ENCODE assay signal across 1 cellular context in the genomic region with DNA sequence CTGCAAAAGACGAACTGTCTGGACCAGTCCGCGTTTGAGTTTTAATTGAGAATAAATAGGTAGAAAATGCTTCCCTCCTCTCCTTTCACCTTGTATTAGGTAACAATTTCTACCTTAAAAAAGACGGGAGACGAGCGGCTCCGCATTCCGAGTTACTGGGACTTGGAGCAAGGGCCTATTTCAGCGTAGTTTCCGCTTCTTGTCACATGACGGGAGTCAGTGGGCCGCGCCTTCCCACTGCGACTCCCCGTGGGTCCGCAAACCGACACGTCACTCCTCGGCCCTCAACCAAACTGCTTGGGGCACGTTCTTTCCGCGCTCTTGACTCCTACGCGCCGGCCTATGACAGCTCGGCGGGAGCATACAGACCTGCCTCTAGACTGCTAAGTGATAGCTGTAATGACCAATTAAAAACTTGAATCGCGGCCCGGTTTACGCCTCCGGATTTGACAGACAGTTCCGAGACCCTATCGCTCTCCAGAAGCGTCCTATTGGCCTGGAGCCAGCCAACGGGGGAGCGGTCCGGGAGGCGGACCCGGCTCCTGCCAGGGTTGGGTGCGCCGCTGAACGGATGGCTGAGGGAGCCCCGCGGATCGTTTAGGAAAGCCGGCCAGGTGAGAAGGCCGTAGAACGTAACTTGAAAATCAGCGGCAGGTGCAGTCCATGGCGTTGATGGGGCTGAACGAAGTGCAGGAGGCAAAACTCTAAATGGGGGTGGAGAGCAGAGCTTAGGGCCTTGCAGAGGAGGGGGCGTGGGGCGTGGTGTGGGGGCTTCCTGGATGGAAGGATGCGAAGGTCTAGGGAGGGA.
TF ChIP-seq lines count a peak whose summit lies in the region.

A gene (plus strand): TSS at position 548 of the 808 bp plus-strand sequence. CDS start 3,064 bp downstream, outside the sequence.

TF ChIP-seq in K562, 482 proteins besides CTCF, POLR2A, EP300 and RAD21 (continued from another document and continues in another):
- TF ChIP-seq, protein P1, sequence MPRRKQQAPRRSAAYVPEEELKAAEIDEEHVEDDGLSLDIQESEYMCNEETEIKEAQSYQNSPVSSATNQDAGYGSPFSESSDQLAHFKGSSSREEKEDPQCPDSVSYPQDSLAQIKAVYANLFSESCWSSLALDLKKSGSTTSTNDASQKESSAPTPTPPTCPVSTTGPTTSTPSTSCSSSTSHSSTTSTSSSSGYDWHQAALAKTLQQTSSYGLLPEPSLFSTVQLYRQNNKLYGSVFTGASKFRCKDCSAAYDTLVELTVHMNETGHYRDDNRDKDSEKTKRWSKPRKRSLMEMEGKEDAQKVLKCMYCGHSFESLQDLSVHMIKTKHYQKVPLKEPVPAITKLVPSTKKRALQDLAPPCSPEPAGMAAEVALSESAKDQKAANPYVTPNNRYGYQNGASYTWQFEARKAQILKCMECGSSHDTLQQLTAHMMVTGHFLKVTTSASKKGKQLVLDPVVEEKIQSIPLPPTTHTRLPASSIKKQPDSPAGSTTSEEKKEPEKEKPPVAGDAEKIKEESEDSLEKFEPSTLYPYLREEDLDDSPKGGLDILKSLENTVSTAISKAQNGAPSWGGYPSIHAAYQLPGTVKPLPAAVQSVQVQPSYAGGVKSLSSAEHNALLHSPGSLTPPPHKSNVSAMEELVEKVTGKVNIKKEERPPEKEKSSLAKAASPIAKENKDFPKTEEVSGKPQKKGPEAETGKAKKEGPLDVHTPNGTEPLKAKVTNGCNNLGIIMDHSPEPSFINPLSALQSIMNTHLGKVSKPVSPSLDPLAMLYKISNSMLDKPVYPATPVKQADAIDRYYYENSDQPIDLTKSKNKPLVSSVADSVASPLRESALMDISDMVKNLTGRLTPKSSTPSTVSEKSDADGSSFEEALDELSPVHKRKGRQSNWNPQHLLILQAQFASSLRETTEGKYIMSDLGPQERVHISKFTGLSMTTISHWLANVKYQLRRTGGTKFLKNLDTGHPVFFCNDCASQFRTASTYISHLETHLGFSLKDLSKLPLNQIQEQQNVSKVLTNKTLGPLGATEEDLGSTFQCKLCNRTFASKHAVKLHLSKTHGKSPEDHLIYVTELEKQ (CRISPR knock-in tag; IDR thresholded peaks at IDR 0.05) = no peak
- TF ChIP-seq, protein P2, sequence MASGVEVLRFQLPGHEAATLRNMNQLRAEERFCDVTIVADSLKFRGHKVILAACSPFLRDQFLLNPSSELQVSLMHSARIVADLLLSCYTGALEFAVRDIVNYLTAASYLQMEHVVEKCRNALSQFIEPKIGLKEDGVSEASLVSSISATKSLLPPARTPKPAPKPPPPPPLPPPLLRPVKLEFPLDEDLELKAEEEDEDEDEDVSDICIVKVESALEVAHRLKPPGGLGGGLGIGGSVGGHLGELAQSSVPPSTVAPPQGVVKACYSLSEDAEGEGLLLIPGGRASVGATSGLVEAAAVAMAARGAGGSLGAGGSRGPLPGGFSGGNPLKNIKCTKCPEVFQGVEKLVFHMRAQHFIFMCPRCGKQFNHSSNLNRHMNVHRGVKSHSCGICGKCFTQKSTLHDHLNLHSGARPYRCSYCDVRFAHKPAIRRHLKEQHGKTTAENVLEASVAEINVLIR (CRISPR knock-in tag; IDR thresholded peaks at IDR 0.05) = peak; percentile 82
- peak; percentile 29; the same call in 1 of the 2 replicates for TF ChIP-seq ESRRA (IDR thresholded peaks at IDR 0.05; ENCODE audit: borderline replicate concordance, low read depth)
- peak; percentile 37 for TF ChIP-seq NBN (IDR thresholded peaks at IDR 0.05; ENCODE audit: low read depth)
- TF ChIP-seq, protein P3, sequence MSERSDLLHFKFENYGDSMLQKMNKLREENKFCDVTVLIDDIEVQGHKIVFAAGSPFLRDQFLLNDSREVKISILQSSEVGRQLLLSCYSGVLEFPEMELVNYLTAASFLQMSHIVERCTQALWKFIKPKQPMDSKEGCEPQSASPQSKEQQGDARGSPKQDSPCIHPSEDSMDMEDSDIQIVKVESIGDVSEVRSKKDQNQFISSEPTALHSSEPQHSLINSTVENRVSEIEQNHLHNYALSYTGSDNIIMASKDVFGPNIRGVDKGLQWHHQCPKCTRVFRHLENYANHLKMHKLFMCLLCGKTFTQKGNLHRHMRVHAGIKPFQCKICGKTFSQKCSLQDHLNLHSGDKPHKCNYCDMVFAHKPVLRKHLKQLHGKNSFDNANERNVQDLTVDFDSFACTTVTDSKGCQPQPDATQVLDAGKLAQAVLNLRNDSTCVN (CRISPR knock-in tag; IDR thresholded peaks at IDR 0.05) = peak; percentile 87
- no peak for TF ChIP-seq MED1 (CRISPR knock-in tag; IDR thresholded peaks at IDR 0.05; ENCODE audit: borderline replicate concordance)
- TF ChIP-seq KLF10 (CRISPR knock-in tag; IDR thresholded peaks at IDR 0.05) = no peak
- no peak for TF ChIP-seq BCL6 (CRISPR knock-in tag; IDR thresholded peaks at IDR 0.05)
- no peak; the same call in 1 of the 2 replicates for TF ChIP-seq HDAC2 (IDR thresholded peaks at IDR 0.05)
- TF ChIP-seq RAD51 (IDR thresholded peaks at IDR 0.05; ENCODE audit: borderline replicate concordance, low read depth) = peak; percentile 95
- no peak for TF ChIP-seq TCF7L2 (IDR thresholded peaks at IDR 0.05; ENCODE audit: low read depth, low read length)
- peak; percentile 97 for TF ChIP-seq ASH1L (IDR thresholded peaks at IDR 0.05; ENCODE audit: borderline replicate concordance, low read depth, partially characterized antibody)
- no peak for TF ChIP-seq ZNF551 (CRISPR knock-in tag; IDR thresholded peaks at IDR 0.05)
- TF ChIP-seq FOXK2 (conservative IDR thresholded peaks at IDR 0.05 in 1 of 2, IDR thresholded peaks at IDR 0.05 in 1 of 2; ENCODE audit: low read depth in 2 of 2) = peak in 1 of 2 experiments; percentile 84; a peak in 3 of 4 replicates
- TF ChIP-seq, protein P4, sequence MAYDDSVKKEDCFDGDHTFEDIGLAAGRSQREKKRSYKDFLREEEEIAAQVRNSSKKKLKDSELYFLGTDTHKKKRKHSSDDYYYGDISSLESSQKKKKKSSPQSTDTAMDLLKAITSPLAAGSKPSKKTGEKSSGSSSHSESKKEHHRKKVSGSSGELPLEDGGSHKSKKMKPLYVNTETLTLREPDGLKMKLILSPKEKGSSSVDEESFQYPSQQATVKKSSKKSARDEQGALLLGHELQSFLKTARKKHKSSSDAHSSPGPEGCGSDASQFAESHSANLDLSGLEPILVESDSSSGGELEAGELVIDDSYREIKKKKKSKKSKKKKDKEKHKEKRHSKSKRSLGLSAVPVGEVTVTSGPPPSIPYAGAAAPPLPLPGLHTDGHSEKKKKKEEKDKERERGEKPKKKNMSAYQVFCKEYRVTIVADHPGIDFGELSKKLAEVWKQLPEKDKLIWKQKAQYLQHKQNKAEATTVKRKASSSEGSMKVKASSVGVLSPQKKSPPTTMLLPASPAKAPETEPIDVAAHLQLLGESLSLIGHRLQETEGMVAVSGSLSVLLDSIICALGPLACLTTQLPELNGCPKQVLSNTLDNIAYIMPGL (CRISPR knock-in tag; IDR thresholded peaks at IDR 0.05) = 0 out of 2 replicates have a peak, but pooled peaks have one; percentile 31
- TF ChIP-seq SIN3A (IDR thresholded peaks at IDR 0.05; ENCODE audit: borderline replicate concordance in 2 of 2, control insufficient read depth in 1 of 2, low read depth in 2 of 2, low read length in 2 of 2) = peak; percentile 61 to 85
- peak; percentile 97 for TF ChIP-seq BHLHE40 (IDR thresholded peaks at IDR 0.05; ENCODE audit: low read length)
- TF ChIP-seq SPI1 (IDR thresholded peaks at IDR 0.05; ENCODE audit: borderline replicate concordance, low read depth, low read length) = no peak
- peak in 1 of 2 experiments; percentile 34; a peak in 1 of 4 replicates for TF ChIP-seq NONO (IDR thresholded peaks at IDR 0.05; ENCODE audit: low read depth in 2 of 2, low read length in 1 of 2)
- TF ChIP-seq, protein P5, sequence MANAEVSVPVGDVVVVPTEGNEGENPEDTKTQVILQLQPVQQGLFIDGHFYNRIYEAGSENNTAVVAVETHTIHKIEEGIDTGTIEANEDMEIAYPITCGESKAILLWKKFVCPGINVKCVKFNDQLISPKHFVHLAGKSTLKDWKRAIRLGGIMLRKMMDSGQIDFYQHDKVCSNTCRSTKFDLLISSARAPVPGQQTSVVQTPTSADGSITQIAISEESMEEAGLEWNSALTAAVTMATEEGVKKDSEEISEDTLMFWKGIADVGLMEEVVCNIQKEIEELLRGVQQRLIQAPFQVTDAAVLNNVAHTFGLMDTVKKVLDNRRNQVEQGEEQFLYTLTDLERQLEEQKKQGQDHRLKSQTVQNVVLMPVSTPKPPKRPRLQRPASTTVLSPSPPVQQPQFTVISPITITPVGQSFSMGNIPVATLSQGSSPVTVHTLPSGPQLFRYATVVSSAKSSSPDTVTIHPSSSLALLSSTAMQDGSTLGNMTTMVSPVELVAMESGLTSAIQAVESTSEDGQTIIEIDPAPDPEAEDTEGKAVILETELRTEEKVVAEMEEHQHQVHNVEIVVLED (CRISPR knock-in tag; IDR thresholded peaks at IDR 0.05) = peak; percentile 81
- no peak for TF ChIP-seq ZNF3 (CRISPR knock-in tag; IDR thresholded peaks at IDR 0.05)
- TF ChIP-seq BRD9 (IDR thresholded peaks at IDR 0.05; ENCODE audit: low read depth, partially characterized antibody) = peak; percentile 34
- no peak; the same call in 1 of the 2 replicates for TF ChIP-seq POLR2AphosphoS2 (IDR thresholded peaks at IDR 0.05; ENCODE audit: low read length)
- TF ChIP-seq RB1 (IDR thresholded peaks at IDR 0.05; ENCODE audit: low read depth) = peak; percentile 81
- TF ChIP-seq, protein P6, sequence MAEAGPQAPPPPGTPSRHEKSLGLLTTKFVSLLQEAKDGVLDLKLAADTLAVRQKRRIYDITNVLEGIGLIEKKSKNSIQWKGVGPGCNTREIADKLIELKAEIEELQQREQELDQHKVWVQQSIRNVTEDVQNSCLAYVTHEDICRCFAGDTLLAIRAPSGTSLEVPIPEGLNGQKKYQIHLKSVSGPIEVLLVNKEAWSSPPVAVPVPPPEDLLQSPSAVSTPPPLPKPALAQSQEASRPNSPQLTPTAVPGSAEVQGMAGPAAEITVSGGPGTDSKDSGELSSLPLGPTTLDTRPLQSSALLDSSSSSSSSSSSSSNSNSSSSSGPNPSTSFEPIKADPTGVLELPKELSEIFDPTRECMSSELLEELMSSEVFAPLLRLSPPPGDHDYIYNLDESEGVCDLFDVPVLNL (CRISPR knock-in tag; IDR thresholded peaks at IDR 0.05; ENCODE audit: low read depth) = peak; percentile 55; the same call in 1 of the 2 replicates
- peak; percentile 69; the same call in 1 of the 2 replicates for TF ChIP-seq MEF2D (tag; conservative IDR thresholded peaks at IDR 0.05; ENCODE audit: low read depth)
- TF ChIP-seq SOX6 (IDR thresholded peaks at IDR 0.05) = peak; percentile 63; the same call in 1 of the 2 replicates
- TF ChIP-seq, protein P7, sequence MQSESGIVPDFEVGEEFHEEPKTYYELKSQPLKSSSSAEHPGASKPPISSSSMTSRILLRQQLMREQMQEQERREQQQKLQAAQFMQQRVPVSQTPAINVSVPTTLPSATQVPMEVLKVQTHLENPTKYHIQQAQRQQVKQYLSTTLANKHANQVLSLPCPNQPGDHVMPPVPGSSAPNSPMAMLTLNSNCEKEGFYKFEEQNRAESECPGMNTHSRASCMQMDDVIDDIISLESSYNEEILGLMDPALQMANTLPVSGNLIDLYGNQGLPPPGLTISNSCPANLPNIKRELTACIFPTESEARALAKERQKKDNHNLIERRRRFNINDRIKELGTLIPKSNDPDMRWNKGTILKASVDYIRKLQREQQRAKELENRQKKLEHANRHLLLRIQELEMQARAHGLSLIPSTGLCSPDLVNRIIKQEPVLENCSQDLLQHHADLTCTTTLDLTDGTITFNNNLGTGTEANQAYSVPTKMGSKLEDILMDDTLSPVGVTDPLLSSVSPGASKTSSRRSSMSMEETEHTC (IDR thresholded peaks at IDR 0.05) = peak; percentile 84; the same call in 1 of the 2 replicates
- no peak for TF ChIP-seq ZNF311 (CRISPR knock-in tag; IDR thresholded peaks at IDR 0.05)
- TF ChIP-seq, protein P8, sequence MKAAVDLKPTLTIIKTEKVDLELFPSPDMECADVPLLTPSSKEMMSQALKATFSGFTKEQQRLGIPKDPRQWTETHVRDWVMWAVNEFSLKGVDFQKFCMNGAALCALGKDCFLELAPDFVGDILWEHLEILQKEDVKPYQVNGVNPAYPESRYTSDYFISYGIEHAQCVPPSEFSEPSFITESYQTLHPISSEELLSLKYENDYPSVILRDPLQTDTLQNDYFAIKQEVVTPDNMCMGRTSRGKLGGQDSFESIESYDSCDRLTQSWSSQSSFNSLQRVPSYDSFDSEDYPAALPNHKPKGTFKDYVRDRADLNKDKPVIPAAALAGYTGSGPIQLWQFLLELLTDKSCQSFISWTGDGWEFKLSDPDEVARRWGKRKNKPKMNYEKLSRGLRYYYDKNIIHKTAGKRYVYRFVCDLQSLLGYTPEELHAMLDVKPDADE (conservative IDR thresholded peaks at IDR 0.05; ENCODE audit: control insufficient read depth, low read depth, low read length) = 0 out of 2 replicates have a peak, but pooled peaks have one; percentile 63
- TF ChIP-seq FOXJ2 (tag; IDR thresholded peaks at IDR 0.05) = peak; percentile 80
- TF ChIP-seq RFX7 (CRISPR knock-in tag; IDR thresholded peaks at IDR 0.05) = no peak
- peak; percentile 98 for TF ChIP-seq HNRNPLL (IDR thresholded peaks at IDR 0.05; ENCODE audit: low read depth, low read length, poor library complexity, severe bottlenecking)
- no peak for TF ChIP-seq CAMTA2 (CRISPR knock-in tag; conservative IDR thresholded peaks at IDR 0.05)
- TF ChIP-seq, protein P9, sequence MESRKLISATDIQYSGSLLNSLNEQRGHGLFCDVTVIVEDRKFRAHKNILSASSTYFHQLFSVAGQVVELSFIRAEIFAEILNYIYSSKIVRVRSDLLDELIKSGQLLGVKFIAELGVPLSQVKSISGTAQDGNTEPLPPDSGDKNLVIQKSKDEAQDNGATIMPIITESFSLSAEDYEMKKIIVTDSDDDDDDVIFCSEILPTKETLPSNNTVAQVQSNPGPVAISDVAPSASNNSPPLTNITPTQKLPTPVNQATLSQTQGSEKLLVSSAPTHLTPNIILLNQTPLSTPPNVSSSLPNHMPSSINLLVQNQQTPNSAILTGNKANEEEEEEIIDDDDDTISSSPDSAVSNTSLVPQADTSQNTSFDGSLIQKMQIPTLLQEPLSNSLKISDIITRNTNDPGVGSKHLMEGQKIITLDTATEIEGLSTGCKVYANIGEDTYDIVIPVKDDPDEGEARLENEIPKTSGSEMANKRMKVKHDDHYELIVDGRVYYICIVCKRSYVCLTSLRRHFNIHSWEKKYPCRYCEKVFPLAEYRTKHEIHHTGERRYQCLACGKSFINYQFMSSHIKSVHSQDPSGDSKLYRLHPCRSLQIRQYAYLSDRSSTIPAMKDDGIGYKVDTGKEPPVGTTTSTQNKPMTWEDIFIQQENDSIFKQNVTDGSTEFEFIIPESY (CRISPR knock-in tag; IDR thresholded peaks at IDR 0.05) = peak; percentile 33; the same call in 1 of the 2 replicates
- TF ChIP-seq ZSCAN29 (IDR thresholded peaks at IDR 0.05) = no peak
- TF ChIP-seq ETS2 (tag; IDR thresholded peaks at IDR 0.05; ENCODE audit: borderline replicate concordance, poor library complexity, severe bottlenecking) = no peak
- TF ChIP-seq PHB (CRISPR knock-in tag; IDR thresholded peaks at IDR 0.05) = no peak
- no peak for TF ChIP-seq ZNF830 (CRISPR knock-in tag; IDR thresholded peaks at IDR 0.05)
- peak; percentile 90 for TF ChIP-seq FOXP1 (CRISPR knock-in tag; IDR thresholded peaks at IDR 0.05)
- no peak for TF ChIP-seq FOXM1 (IDR thresholded peaks at IDR 0.05; ENCODE audit: low read depth)
- no peak for TF ChIP-seq FOXM1 (CRISPR knock-in tag; IDR thresholded peaks at IDR 0.05; ENCODE audit: low read depth)
- no peak for TF ChIP-seq ZBTB17 (CRISPR knock-in tag; IDR thresholded peaks at IDR 0.05)
- no peak for TF ChIP-seq ZNF561 (CRISPR knock-in tag; conservative IDR thresholded peaks at IDR 0.05)
- peak; percentile 60 for TF ChIP-seq CBFA2T2 (conservative IDR thresholded peaks at IDR 0.05)
